In the genomic region with DNA sequence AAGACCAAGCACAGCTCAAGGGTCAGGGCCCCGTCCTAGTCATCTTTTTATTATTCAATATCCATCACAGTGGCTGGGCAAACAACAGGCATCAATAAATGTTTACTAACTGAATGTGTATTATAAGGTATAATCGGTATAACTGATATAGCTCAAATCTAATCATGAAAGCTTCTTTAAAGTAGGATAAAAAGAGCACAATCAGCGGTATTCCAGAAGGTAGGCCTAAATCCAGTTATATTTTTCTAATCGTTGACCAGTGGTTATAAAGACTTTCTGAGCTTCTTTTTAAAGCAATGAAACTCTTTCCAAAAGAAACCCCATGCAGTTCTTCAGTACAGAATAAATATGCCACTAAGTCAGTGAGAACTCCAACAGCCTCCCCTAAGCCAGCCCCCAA, we compare ENCODE assay signal across 6 cellular contexts.
"Had no signal": no experiment of that assay in that cellular context is flagged by ENCODE, and none has a peak within 500 bp of the region (broad histone marks: within the 10 kb centered on the region; RNA-seq: fewer than 3 reads in every experiment).

No MANE protein-coding gene starts in this region.

- ATAC-seq: GM12878 had no signal

- DNase-seq: GDM1, GF-D8 had no signal

- H3K4me3 ChIP-seq: GM12878 had no signal

- FAIRE-seq: GM12891, GM18507, GM19239 had no signal
